8 cellular contexts compared by ENCODE assay signal in the genomic region with DNA sequence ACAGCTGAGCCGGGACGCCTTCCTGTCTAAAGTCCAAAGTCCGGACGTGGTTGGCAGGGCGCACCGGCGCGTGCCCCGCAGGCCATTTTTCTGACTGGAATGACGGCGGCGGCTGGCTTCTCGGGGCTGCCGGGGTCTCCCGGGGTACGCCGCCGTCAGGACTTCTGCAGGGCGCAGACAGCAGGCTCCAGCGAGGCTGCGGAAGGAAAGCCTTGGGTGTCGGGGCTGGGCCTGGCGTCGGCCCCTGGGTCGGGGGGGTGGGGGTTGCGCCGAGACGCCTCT. TPM values are rescaled to one million over a fixed set of nuclear protein-coding genes. Genes with fewer than 3 reads are reported as not detected.
DNase-seq lines count a peak whose midpoint lies in the region; ATAC-seq, FAIRE-seq and TF ChIP-seq lines count a peak whose summit lies in the region.

No MANE protein-coding gene starts in this region.

- H3K9me3 Mint-ChIP-seq in WTC11 (peaks cover 21% of the 10 kb centered on the region), osteocyte (ENCODE audit: unreplicated experiment) (peaks cover 8% of the 10 kb centered on the region)

- peaks cover 8% of the 10 kb centered on the region for H3K36me3 ChIP-seq in BLaER1

- peak; percentile 44 for ATAC-seq in HG03354 (IDR thresholded peaks at IDR 0.05; ENCODE audit: poor library complexity, severe bottlenecking, unreplicated experiment)
- ATAC-seq in WTC11: peak; percentile 31; the same call in 1 of the 2 replicates

- peaks cover 18% of the 10 kb centered on the region for H3K9me3 ChIP-seq in BLaER1

- in situ Hi-C loops in KBM-7 (cut with MboI; ENCODE audit: low pct_unique_long_range_greater_than_20kb, low sequenced_read_pairs): no loop called here

- H3K27ac ChIP-seq in BLaER1: peak overlapping the region; percentile 100

- DNase-seq in GM19239 (ENCODE audit: insufficient read length, low spot score): peak; percentile 22
- no peak for DNase-seq in WTC11 (ENCODE audit: low spot score)
- peak in 1 of 2 donors; percentile 30 for DNase-seq in foreskin fibroblast
- peak; percentile 87 for DNase-seq in osteocyte (ENCODE audit: extremely low spot score, unreplicated experiment)
- DNase-seq in GM12892 (ENCODE audit: insufficient read length): no peak
- DNase-seq in KBM-7: no peak

- peak overlapping the region; percentile 89 for H3K4me2 ChIP-seq in BLaER1

- H4K20me1 ChIP-seq in BLaER1: peaks cover 15% of the 10 kb centered on the region; the same call in 1 of the 2 replicates

- H3K4me3 ChIP-seq in BLaER1 (peak overlapping the region; percentile 78), foreskin fibroblast (ENCODE audit: low read depth in 1 of 2, low read length in 2 of 2) (peak overlapping the region; percentile 71 to 99)

- peak overlapping the region; percentile 91 for H3K4me3 Mint-ChIP-seq in WTC11
- peak overlapping the region; percentile 92 for H3K4me3 Mint-ChIP-seq in osteocyte (ENCODE audit: unreplicated experiment)

- H3K27me3 Mint-ChIP-seq in WTC11 (ENCODE audit: low read depth) (peaks cover 7% of the 10 kb centered on the region), osteocyte (ENCODE audit: unreplicated experiment) (no peaks in the 10 kb centered on the region)

- peaks cover 35% of the 10 kb centered on the region for H3K4me1 ChIP-seq in BLaER1

- H3K27ac Mint-ChIP-seq in WTC11: 0 out of 2 replicates have a peak overlapping the region, but pooled peaks have one; percentile 75
- H3K27ac Mint-ChIP-seq in osteocyte (ENCODE audit: unreplicated experiment): peak overlapping the region; percentile 96

- H3K27me3 ChIP-seq in BLaER1: no peaks in the 10 kb centered on the region

- H3K4me1 Mint-ChIP-seq in WTC11 (peaks cover 29% of the 10 kb centered on the region), osteocyte (ENCODE audit: unreplicated experiment) (peaks cover 42% of the 10 kb centered on the region)

- H3K36me3 Mint-ChIP-seq in WTC11 (peaks cover 12% of the 10 kb centered on the region), osteocyte (ENCODE audit: unreplicated experiment) (no peaks in the 10 kb centered on the region)

- H3K9ac ChIP-seq in BLaER1: peak overlapping the region; percentile 99

- TF ChIP-seq CTCF in WTC11 (IDR thresholded peaks at IDR 0.05): no peak
- TF ChIP-seq CTCF in foreskin fibroblast (IDR thresholded peaks at IDR 0.05; ENCODE audit: low read depth, low read length): no peak
- no peak for TF ChIP-seq CTCF in osteocyte (IDR thresholded peaks at IDR 0.05)

- TF ChIP-seq POLR2A in GM12892 (IDR thresholded peaks at IDR 0.05; ENCODE audit: low read depth, low read length): no peak

- peak; percentile 81 for FAIRE-seq in GM19239 (lab: Jason Lieb, UNC)
- FAIRE-seq in GM12892 (lab: Jason Lieb, UNC): no peak

- CTCF ChIA-PET in WTC11 (lab: Charles Lee): interaction anchor here (1.7 to 2.0 kb wide), 2 partner anchors 35 to 163 kb away, joined by 4 to 5 read pairs; partner anchors contain the start of gene SEC23A

- POLR2A ChIA-PET in WTC11 (lab: Charles Lee): interaction anchor here (0.7 to 2.2 kb wide), 4 partner anchors 96 to 166 kb away, joined by 3 to 16 read pairs (median 6); partner anchors contain the start of genes FBXO33, SEC23A and TRAPPC6B

TF ChIP-seq in WTC11, 78 proteins besides CTCF, POLR2A, EP300 and RAD21:
- TF ChIP-seq GABPB1 (CRISPR knock-in tag; IDR thresholded peaks at IDR 0.05) (peak; percentile 90), ZNF416 (CRISPR knock-in tag; IDR thresholded peaks at IDR 0.05) (no peak), ZNF423 (CRISPR knock-in tag; IDR thresholded peaks at IDR 0.05) (no peak), TEAD1 (CRISPR knock-in tag; IDR thresholded peaks at IDR 0.05) (no peak)

RNA-seq across cellular contexts. Expression of gene MIA2, which starts 32.8 kb away (rescaled TPM):
- total RNA-seq in WTC11 (2021) (10.9 to 11.3 TPM (median 11.3 TPM) in 3 replicates), osteocyte (21.4 and 22.5 TPM in 2 replicates)
- polyA plus RNA-seq in GM12892 (2012; ENCODE audit: missing spikeins): 10.5 TPM

Comparison
In these comparisons a context has a peak if more than half of its experiments do, and no peak if none do; other contexts are left out.
1. DNase-seq: peak in GM19239 (single experiment) and osteocyte (single experiment); none in WTC11 (single experiment), GM12892 (single experiment) and KBM-7 (single experiment).